8 cellular contexts compared by ENCODE assay signal in genomic region chr3:133661454-133662255, GRCh38. TPM values are rescaled to one million over a fixed set of nuclear protein-coding genes. Genes with fewer than 3 reads are reported as not detected.
A peak's percentile ranks its signal among the peaks of the same experiment; 100 is the strongest.
DNase-seq lines count a peak whose midpoint lies in the region; ATAC-seq, FAIRE-seq and TF ChIP-seq lines count a peak whose summit lies in the region.

TSS of gene TOPBP1 (minus strand) at chr3:133661941. CDS start at chr3:133661127, 814 bp downstream.

- peak; percentile 44 to 48; a peak in 3 of 4 replicates for TF ChIP-seq POLR2A in HepG2 (IDR thresholded peaks at IDR 0.05; ENCODE audit: insufficient read depth in 1 of 2, low read depth in 2 of 2, low read length in 2 of 2)

- peaks cover 23 to 56% (median 37%) of the 10 kb centered on the region in 4 donors for H3K4me1 Mint-ChIP-seq in CD4-positive, CD25-positive, alpha-beta regulatory T cell

- H3K36me3 Mint-ChIP-seq in CD4-positive, CD25-positive, alpha-beta regulatory T cell, result peaks cover 11% of the 10 kb centered on the region

- H3K4me1 ChIP-seq in CD4-positive, CD25-positive, alpha-beta regulatory T cell (ENCODE audit: control insufficient read depth, insufficient read depth, low read length, poor library complexity, severe bottlenecking), result peaks cover 31% of the 10 kb centered on the region
- peaks cover 58% of the 10 kb centered on the region for H3K4me1 ChIP-seq in HepG2 (ENCODE audit: insufficient read depth, low read length)

- H3K27ac Mint-ChIP-seq in CD4-positive, CD25-positive, alpha-beta regulatory T cell, result peak within 1 kb of the TSS; percentile 80 to 99 (median 97)

- FAIRE-seq in HepG2 (lab: Jason Lieb, UNC), result peak; percentile 85

- no peak for TF ChIP-seq CTCF in HepG2 (CRISPR knock-in tag; IDR thresholded peaks at IDR 0.05)

- in situ Hi-C loops in HepG2 (cut with HindIII; ENCODE audit: extremely low pct_ligation_motif_present, low pct_unique_long_range_greater_than_20kb), result loop anchor here (5.0 kb wide), 2 partner anchors 86 to 161 kb away; partner anchors contain the start of gene TF

- TF ChIP-seq EP300 in HepG2 (IDR thresholded peaks at IDR 0.05; ENCODE audit: low read depth in 2 of 2, low read length in 2 of 2), result no peak
- TF ChIP-seq EP300 in HepG2 (CRISPR knock-in tag; IDR thresholded peaks at IDR 0.05; ENCODE audit: borderline replicate concordance), result no peak

- no peaks in the 10 kb centered on the region for H3K9me3 ChIP-seq in CD4-positive, CD25-positive, alpha-beta regulatory T cell (ENCODE audit: control insufficient read depth in 2 of 2, low read length in 2 of 2)
- no peaks in the 10 kb centered on the region for H3K9me3 ChIP-seq in HepG2 (ENCODE audit: low read length)

- peak within 1 kb of the TSS; percentile 97 for H3K4me3 ChIP-seq in CD4-positive, CD25-positive, alpha-beta regulatory T cell (ENCODE audit: low read depth, low read length)
- H3K4me3 ChIP-seq in HepG2 (replicated peaks in 1 of 3; ENCODE audit: insufficient read depth in 1 of 3, low read depth in 2 of 3, low read length in 3 of 3), result peak within 1 kb of the TSS; percentile 80 to 91 (median 88)

- peak within 1 kb of the TSS; percentile 84 for H3K9ac ChIP-seq in HepG2 (ENCODE audit: insufficient read depth, low read depth, low read length)

- H3K9me3 Mint-ChIP-seq in CD4-positive, CD25-positive, alpha-beta regulatory T cell, result no peaks in the 10 kb centered on the region

- peak; percentile 84 to 93 (median 85) for DNase-seq in CD4-positive, CD25-positive, alpha-beta regulatory T cell
- DNase-seq in NCI-H748 treated with DMSO at 0.1 percent for 48 hours (lab: John Stamatoyannopoulos, UW), result peak; percentile 45
- peak; percentile 90 to 92 for DNase-seq in activated CD4-positive, alpha-beta T cell treated with anti-CD3 and anti-CD28 coated beads, Interleukin-2, amount 50 U/mL, for 48 hours
- DNase-seq in dermis microvascular lymphatic vessel endothelial cell (ENCODE audit: low read depth in 2 of 2), result peak; percentile 66 to 82
- peak; percentile 77 for DNase-seq in HepG2 (ENCODE audit: low spot score)
- DNase-seq in stimulated activated CD4-positive, alpha-beta T cell treated with anti-CD3 and anti-CD28 coated beads, Interleukin-4, amount 100 ng/mL, for 1 hour, result peak; percentile 87

- intact Hi-C loops in HepG2 (cut with micrococcal nuclease; ENCODE audit: unreplicated experiment), result loop anchor here (2.0 to 5.0 kb wide), 3 partner anchors 46 to 161 kb away; no protein-coding TSS in a partner anchor

- no peak for TF ChIP-seq RAD21 in HepG2 (CRISPR knock-in tag; IDR thresholded peaks at IDR 0.05)

- peaks cover 22% of the 10 kb centered on the region for H3K36me3 ChIP-seq in CD4-positive, CD25-positive, alpha-beta regulatory T cell (ENCODE audit: control insufficient read depth, insufficient read depth, low read length)
- peaks cover 0 to 16% of the 10 kb centered on the region in 2 experiments; a peak in 3 of 5 replicates for H3K36me3 ChIP-seq in HepG2 (replicated peaks in 1 of 2; ENCODE audit: control insufficient read depth in 1 of 2, insufficient read depth in 2 of 2, low read length in 2 of 2)

- peak within 1 kb of the TSS; percentile 67 for H2AFZ ChIP-seq in HepG2 (ENCODE audit: low read length)

- peak within 1 kb of the TSS; percentile 86 for H3K27ac ChIP-seq in CD4-positive, CD25-positive, alpha-beta regulatory T cell (ENCODE audit: insufficient read depth, low read length, poor library complexity, severe bottlenecking)
- peak within 1 kb of the TSS; percentile 70 for H3K27ac ChIP-seq in HepG2 (ENCODE audit: extremely low read length, insufficient read depth, low read length)

- POLR2A ChIA-PET in HepG2 (lab: Yijun Ruan, JAX), result interaction anchor here (0.8 to 1.8 kb wide), 6 partner anchors 72 to 109 kb away, joined by 3 to 9 read pairs (median 4); partner anchors contain the start of gene TF

- H3K27me3 Mint-ChIP-seq in CD4-positive, CD25-positive, alpha-beta regulatory T cell, result no peaks in the 10 kb centered on the region

- ATAC-seq in CD4-positive, CD25-positive, alpha-beta regulatory T cell (ENCODE audit: low read depth in 2 of 2), result peak; percentile 89
- ATAC-seq in GM19438 (IDR thresholded peaks at IDR 0.05; ENCODE audit: low read depth, unreplicated experiment) (peak; percentile 93), HG03565 (IDR thresholded peaks at IDR 0.05; ENCODE audit: unreplicated experiment) (peak; percentile 79), HepG2 (peak; percentile 91)

- BruUV-seq in HepG2 (replicated peaks; lab: Mats Ljungman, UMichigan), result TSS peak; percentile 73

- CTCF ChIA-PET in HepG2 (lab: Yijun Ruan, JAX; ENCODE audit: low intra/inter-chr PET ratio, low total read pairs), result interaction anchor here (0.8 to 2.7 kb wide), 3 partner anchors 81 to 160 kb away, joined by 3 to 10 read pairs (median 3); no protein-coding TSS in a partner anchor

- no peaks in the 10 kb centered on the region for H4K20me1 ChIP-seq in HepG2 (ENCODE audit: insufficient read depth, low read length)

- peak within 1 kb of the TSS; percentile 89 to 100 (median 98) for H3K4me3 Mint-ChIP-seq in CD4-positive, CD25-positive, alpha-beta regulatory T cell

- peak within 1 kb of the TSS; percentile 95 for H3K4me2 ChIP-seq in HepG2 (ENCODE audit: low read depth, low read length)

- H3K27me3 ChIP-seq in CD4-positive, CD25-positive, alpha-beta regulatory T cell (ENCODE audit: control insufficient read depth, insufficient read depth, low read length), result no peaks in the 10 kb centered on the region
- H3K27me3 ChIP-seq in HepG2 (ENCODE audit: control insufficient read depth in 1 of 2, insufficient read depth in 2 of 2, low read length in 2 of 2), result no peaks in the 10 kb centered on the region; a peak in 1 of 5 replicates

- 0% methylated on average over 19 of the region's 57 CpGs for WGBS in HepG2 (ENCODE audit: low lambda C conversion rate)

- H3K79me2 ChIP-seq in HepG2 (ENCODE audit: insufficient read depth, low read length), result peaks cover 45% of the 10 kb centered on the region

TF ChIP-seq in HepG2, 621 proteins besides CTCF, POLR2A, EP300 and RAD21 (continues in another document):
- TF ChIP-seq TFDP2 (CRISPR knock-in tag; IDR thresholded peaks at IDR 0.05), result peak; percentile 99
- peak; percentile 82; the same call in 1 of the 2 replicates for TF ChIP-seq ZFP91 (CRISPR knock-in tag; IDR thresholded peaks at IDR 0.05; ENCODE audit: borderline replicate concordance)
- TF ChIP-seq ZMYM3 (CRISPR knock-in tag; IDR thresholded peaks at IDR 0.05), result no peak
- peak; percentile 64 for TF ChIP-seq POLR2AphosphoS5 (IDR thresholded peaks at IDR 0.05; ENCODE audit: low read depth, low read length)
- TF ChIP-seq ZFX (CRISPR knock-in tag; IDR thresholded peaks at IDR 0.05; ENCODE audit: low read depth), result peak; percentile 81

RNA-seq across cellular contexts. Expression of gene TOPBP1, which starts in this region (rescaled TPM):
- 44.7 TPM for total RNA-seq in CD4-positive, CD25-positive, alpha-beta regulatory T cell
- polyA plus RNA-seq in CD4-positive, CD25-positive, alpha-beta regulatory T cell, result 10 to 100 TPM in 2 of 4 donors, 1 to 10 TPM in 2; 7.6 to 11.5 (median 10.1) TPM
- total RNA-seq in dermis microvascular lymphatic vessel endothelial cell (24.6 and 24.9 TPM in 2 replicates), HepG2 (2016; rRNA removed; fragmentation: Illumina TruSeq; extraction: Trizol) (42.9 and 59.3 TPM in 2 replicates)
- 12.5 and 13.2 TPM in 2 replicates for total RNA-seq in HepG2 (2016; cell fraction: cytosol; rRNA removed; fragmentation: Illumina TruSeq; extraction: Trizol; ENCODE audit: low read depth)
- total RNA-seq in HepG2 (2016; cell fraction: insoluble cytoplasmic fraction; rRNA removed; fragmentation: Illumina TruSeq; extraction: Trizol), result 41.9 and 62.6 TPM in 2 replicates
- 30.0 and 35.4 TPM in 2 replicates for total RNA-seq in HepG2 (2016; cell fraction: membrane; rRNA removed; fragmentation: Illumina TruSeq; extraction: Trizol)
- total RNA-seq in HepG2 (2016; cell fraction: nucleus; rRNA removed; fragmentation: Illumina TruSeq; extraction: Trizol), result 56.6 and 67.4 TPM in 2 replicates
- 15.5 and 24.3 TPM in 2 replicates for polyA plus RNA-seq in HepG2 (2011; rRNA removed)
- polyA plus RNA-seq in HepG2 (2011; cell fraction: cytosol; rRNA removed), result 8.5 and 8.6 TPM in 2 replicates
- 41.0 and 46.8 TPM in 2 replicates for polyA plus RNA-seq in HepG2 (2011; cell fraction: nucleus; rRNA removed)
- 12.5 and 16.7 TPM in 2 replicates for polyA plus RNA-seq in HepG2 (2012)
- 3.0 and 3.5 TPM in 2 replicates for polyA plus RNA-seq in HepG2 (2016; cell fraction: cytosol; fragmentation: Illumina TruSeq; extraction: Trizol; ENCODE audit: low read depth)
- polyA plus RNA-seq in HepG2 (2016; cell fraction: insoluble cytoplasmic fraction; fragmentation: Illumina TruSeq; extraction: Trizol; ENCODE audit: low read depth), result 36.7 and 42.1 TPM in 2 replicates
- 12.7 and 14.9 TPM in 2 replicates for polyA plus RNA-seq in HepG2 (2016; cell fraction: membrane; fragmentation: Illumina TruSeq; extraction: Trizol; ENCODE audit: low read depth)
- polyA plus RNA-seq in HepG2 (2016; cell fraction: nucleus; fragmentation: Illumina TruSeq; extraction: Trizol; ENCODE audit: insufficient read depth, low read depth), result 65.4 and 74.6 TPM in 2 replicates
- polyA minus RNA-seq in HepG2 (2011; rRNA and poly(A)+ RNA removed; ENCODE audit: low replicate concordance), result 16.5 and 72.6 TPM in 2 replicates
- polyA minus RNA-seq in HepG2 (2011; cell fraction: cytosol; rRNA and poly(A)+ RNA removed), result 8.1 and 9.6 TPM in 2 replicates
- 58.9 and 72.9 TPM in 2 replicates for polyA minus RNA-seq in HepG2 (2011; cell fraction: nucleus; rRNA and poly(A)+ RNA removed)

Comparison
In these comparisons a context has a peak if more than half of its experiments do, and no peak if none do; other contexts are left out.
1. Peak in every context shown above with its lines: DNase-seq, ATAC-seq, H3K4me3 ChIP-seq and H3K27ac ChIP-seq.